In genomic region chr16:67339453-67339852, GRCh38 we compare ENCODE assay signal across 1 cellular context.
TF ChIP-seq lines count a peak whose summit lies in the region.

No MANE protein-coding gene starts in this region.

TF ChIP-seq in GM12878, 131 proteins besides CTCF, POLR2A, EP300 and RAD21 (continued from another document):
- TF ChIP-seq STAT1 (conservative IDR thresholded peaks at IDR 0.05) (no peak), TCF7 (IDR thresholded peaks at IDR 0.05; ENCODE audit: borderline replicate concordance) (no peak), SMC3 (IDR thresholded peaks at IDR 0.05; ENCODE audit: borderline replicate concordance, low read length) (peak; percentile 72)
